In genomic region chr14:101875726-101876268, GRCh38 we compare ENCODE assay signal across 8 cellular contexts.
DNase-seq lines count a peak whose midpoint lies in the region; ATAC-seq lines count a peak whose summit lies in the region.

No MANE protein-coding gene starts in this region.

- POLR2A ChIA-PET in activated CD4-positive, alpha-beta T cell treated with anti-CD3 and anti-CD28 coated beads for 36 hours (lab: Charles Lee), result interaction anchor here (0.8 to 1.5 kb wide), 3 partner anchors 30 to 67 kb away, joined by 3 to 7 read pairs (median 7); no protein-coding TSS in a partner anchor

- ATAC-seq in activated CD4-positive, alpha-beta T cell treated with anti-CD3 and anti-CD28 coated beads for 36 hours, result no peak
- ATAC-seq in HG03108 (IDR thresholded peaks at IDR 0.05; ENCODE audit: unreplicated experiment) (peak; percentile 24), HG02870 (IDR thresholded peaks at IDR 0.05; ENCODE audit: unreplicated experiment) (no peak)
- no peak for ATAC-seq in activated naive CD8-positive, alpha-beta T cell treated with anti-CD3 and anti-CD28 coated beads, Interleukin-2, amount 50 U/mL, for 24 hours
- no peak for ATAC-seq in stimulated activated memory B cell treated with anti-CD40 and anti-IgM and Interleukin-4, amounts not matched to agents 10 μg/mL and 1 μg/mL and 100 μg/mL, for 72 hours

- H3K4me1 Mint-ChIP-seq in activated CD4-positive, alpha-beta T cell treated with anti-CD3 and anti-CD28 coated beads for 36 hours, result peaks cover 92% of the 10 kb centered on the region
- peaks cover 82% of the 10 kb centered on the region for H3K4me1 Mint-ChIP-seq in activated naive CD8-positive, alpha-beta T cell treated with anti-CD3 and anti-CD28 coated beads, Interleukin-2, amount 50 U/mL, for 24 hours
- H3K4me1 Mint-ChIP-seq in stimulated activated memory B cell treated with anti-CD40 and anti-IgM and Interleukin-4, amounts not matched to agents 10 μg/mL and 1 μg/mL and 100 μg/mL, for 72 hours, result peaks cover 90% of the 10 kb centered on the region

- peaks cover 1% of the 10 kb centered on the region for H3K9me3 Mint-ChIP-seq in activated CD4-positive, alpha-beta T cell treated with anti-CD3 and anti-CD28 coated beads for 36 hours (ENCODE audit: low read depth)
- no peaks in the 10 kb centered on the region for H3K9me3 Mint-ChIP-seq in activated naive CD8-positive, alpha-beta T cell treated with anti-CD3 and anti-CD28 coated beads, Interleukin-2, amount 50 U/mL, for 24 hours
- H3K9me3 Mint-ChIP-seq in stimulated activated memory B cell treated with anti-CD40 and anti-IgM and Interleukin-4, amounts not matched to agents 10 μg/mL and 1 μg/mL and 100 μg/mL, for 72 hours, result no peaks in the 10 kb centered on the region

- CTCF ChIA-PET in activated CD4-positive, alpha-beta T cell treated with anti-CD3 and anti-CD28 coated beads for 36 hours (lab: Charles Lee), result interaction anchor here (0.6 to 2.9 kb wide), 11 partner anchors 13 to 105 kb away, joined by 3 to 7 read pairs (median 4); no protein-coding TSS in a partner anchor

- peak overlapping the region; percentile 59 for H3K4me3 Mint-ChIP-seq in activated CD4-positive, alpha-beta T cell treated with anti-CD3 and anti-CD28 coated beads for 36 hours
- H3K4me3 Mint-ChIP-seq in activated naive CD8-positive, alpha-beta T cell treated with anti-CD3 and anti-CD28 coated beads, Interleukin-2, amount 50 U/mL, for 24 hours, result peak overlapping the region; percentile 39
- H3K4me3 Mint-ChIP-seq in stimulated activated memory B cell treated with anti-CD40 and anti-IgM and Interleukin-4, amounts not matched to agents 10 μg/mL and 1 μg/mL and 100 μg/mL, for 72 hours, result peak overlapping the region; percentile 5

- peak overlapping the region; percentile 94 for H3K27ac Mint-ChIP-seq in activated CD4-positive, alpha-beta T cell treated with anti-CD3 and anti-CD28 coated beads for 36 hours
- H3K27ac Mint-ChIP-seq in activated naive CD8-positive, alpha-beta T cell treated with anti-CD3 and anti-CD28 coated beads, Interleukin-2, amount 50 U/mL, for 24 hours, result peak overlapping the region; percentile 69
- peak overlapping the region; percentile 60 for H3K27ac Mint-ChIP-seq in stimulated activated memory B cell treated with anti-CD40 and anti-IgM and Interleukin-4, amounts not matched to agents 10 μg/mL and 1 μg/mL and 100 μg/mL, for 72 hours

- no peaks in the 10 kb centered on the region for H3K27me3 Mint-ChIP-seq in activated CD4-positive, alpha-beta T cell treated with anti-CD3 and anti-CD28 coated beads for 36 hours
- no peaks in the 10 kb centered on the region for H3K27me3 Mint-ChIP-seq in activated naive CD8-positive, alpha-beta T cell treated with anti-CD3 and anti-CD28 coated beads, Interleukin-2, amount 50 U/mL, for 24 hours
- no peaks in the 10 kb centered on the region for H3K27me3 Mint-ChIP-seq in stimulated activated memory B cell treated with anti-CD40 and anti-IgM and Interleukin-4, amounts not matched to agents 10 μg/mL and 1 μg/mL and 100 μg/mL, for 72 hours

- intact Hi-C loops in activated CD4-positive, alpha-beta T cell treated with anti-CD3 and anti-CD28 coated beads for 36 hours (cut with DNase I, micrococcal nuclease), result loop anchor here (1.0 to 5.0 kb wide), 7 partner anchors 50 to 947 kb away; no protein-coding TSS in a partner anchor

- DNase-seq in activated CD4-positive, alpha-beta T cell treated with anti-CD3 and anti-CD28 coated beads for 36 hours, result no peak
- DNase-seq in activated CD4-positive, alpha-beta T cell treated with anti-CD3 and anti-CD28 coated beads for 1 hour, result no peak
- no peak for DNase-seq in activated naive CD8-positive, alpha-beta T cell treated with anti-CD3 and anti-CD28 coated beads, Interleukin-2, amount 50 U/mL, for 24 hours
- no peak for DNase-seq in NCI-H2227 treated with DMSO at 0.1 percent for 48 hours (lab: John Stamatoyannopoulos, UW)
- no peak for DNase-seq in T1000 (lab: John Stamatoyannopoulos, UW)

- peaks cover 32% of the 10 kb centered on the region for H3K36me3 Mint-ChIP-seq in activated CD4-positive, alpha-beta T cell treated with anti-CD3 and anti-CD28 coated beads for 36 hours (ENCODE audit: low read depth)
- H3K36me3 Mint-ChIP-seq in activated naive CD8-positive, alpha-beta T cell treated with anti-CD3 and anti-CD28 coated beads, Interleukin-2, amount 50 U/mL, for 24 hours (ENCODE audit: low read depth), result peaks cover 7% of the 10 kb centered on the region
- H3K36me3 Mint-ChIP-seq in stimulated activated memory B cell treated with anti-CD40 and anti-IgM and Interleukin-4, amounts not matched to agents 10 μg/mL and 1 μg/mL and 100 μg/mL, for 72 hours, result peaks cover 26% of the 10 kb centered on the region

Comparison
In these comparisons a context has a peak if more than half of its experiments do, and no peak if none do; other contexts are left out.
1. H3K4me3 Mint-ChIP-seq: peak in every context shown above with its lines; median percentile 59 in activated CD4-positive, alpha-beta T cell treated with anti-CD3 and anti-CD28 coated beads for 36 hours; 39 in activated naive CD8-positive, alpha-beta T cell treated with anti-CD3 and anti-CD28 coated beads, Interleukin-2, amount 50 U/mL, for 24 hours; 5 in stimulated activated memory B cell treated with anti-CD40 and anti-IgM and Interleukin-4, amounts not matched to agents 10 μg/mL and 1 μg/mL and 100 μg/mL, for 72 hours.